ENCODE assay signal across 1 cellular context in the genomic region with DNA sequence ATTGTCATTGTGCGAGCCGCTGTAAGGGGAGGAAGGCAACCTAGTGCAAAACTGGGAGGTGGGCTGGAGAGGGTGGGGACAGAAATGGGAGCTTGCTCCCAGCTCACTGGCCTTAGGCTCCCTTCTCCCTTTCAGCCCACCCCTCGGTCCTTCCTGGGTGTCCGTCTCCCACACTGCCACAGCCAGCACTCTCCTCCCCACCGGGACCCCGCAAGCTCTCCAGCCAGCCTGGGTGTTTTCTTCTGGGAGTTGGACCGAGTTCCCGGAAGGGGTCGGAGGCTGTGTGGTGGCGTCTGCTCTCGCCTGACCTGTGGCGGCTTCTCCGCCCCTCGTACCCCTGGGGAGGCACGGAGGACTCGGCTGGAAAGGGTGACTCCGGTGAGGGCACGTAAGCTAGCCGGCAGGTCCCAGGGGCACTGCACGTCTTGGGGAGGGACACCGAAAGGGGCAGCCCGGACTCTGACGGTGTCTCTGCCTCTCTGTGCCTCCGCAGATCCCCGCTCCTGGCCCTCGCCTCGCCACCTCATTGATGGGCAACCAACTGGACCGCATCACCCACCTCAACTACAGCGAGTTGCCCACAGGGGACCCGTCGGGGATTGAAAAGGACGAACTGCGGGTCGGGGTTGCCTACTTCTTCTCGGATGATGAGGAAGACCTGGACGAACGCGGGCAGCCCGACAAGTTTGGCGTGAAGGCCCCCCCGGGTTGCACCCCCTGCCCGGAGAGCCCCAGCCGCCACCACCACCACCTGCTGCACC.
TF ChIP-seq lines count a peak whose summit lies in the region.

No MANE protein-coding gene starts in this region.

TF ChIP-seq in SK-N-SH, 30 proteins besides CTCF, POLR2A, EP300 and RAD21 (continued from another document):
- TF ChIP-seq, protein P1, sequence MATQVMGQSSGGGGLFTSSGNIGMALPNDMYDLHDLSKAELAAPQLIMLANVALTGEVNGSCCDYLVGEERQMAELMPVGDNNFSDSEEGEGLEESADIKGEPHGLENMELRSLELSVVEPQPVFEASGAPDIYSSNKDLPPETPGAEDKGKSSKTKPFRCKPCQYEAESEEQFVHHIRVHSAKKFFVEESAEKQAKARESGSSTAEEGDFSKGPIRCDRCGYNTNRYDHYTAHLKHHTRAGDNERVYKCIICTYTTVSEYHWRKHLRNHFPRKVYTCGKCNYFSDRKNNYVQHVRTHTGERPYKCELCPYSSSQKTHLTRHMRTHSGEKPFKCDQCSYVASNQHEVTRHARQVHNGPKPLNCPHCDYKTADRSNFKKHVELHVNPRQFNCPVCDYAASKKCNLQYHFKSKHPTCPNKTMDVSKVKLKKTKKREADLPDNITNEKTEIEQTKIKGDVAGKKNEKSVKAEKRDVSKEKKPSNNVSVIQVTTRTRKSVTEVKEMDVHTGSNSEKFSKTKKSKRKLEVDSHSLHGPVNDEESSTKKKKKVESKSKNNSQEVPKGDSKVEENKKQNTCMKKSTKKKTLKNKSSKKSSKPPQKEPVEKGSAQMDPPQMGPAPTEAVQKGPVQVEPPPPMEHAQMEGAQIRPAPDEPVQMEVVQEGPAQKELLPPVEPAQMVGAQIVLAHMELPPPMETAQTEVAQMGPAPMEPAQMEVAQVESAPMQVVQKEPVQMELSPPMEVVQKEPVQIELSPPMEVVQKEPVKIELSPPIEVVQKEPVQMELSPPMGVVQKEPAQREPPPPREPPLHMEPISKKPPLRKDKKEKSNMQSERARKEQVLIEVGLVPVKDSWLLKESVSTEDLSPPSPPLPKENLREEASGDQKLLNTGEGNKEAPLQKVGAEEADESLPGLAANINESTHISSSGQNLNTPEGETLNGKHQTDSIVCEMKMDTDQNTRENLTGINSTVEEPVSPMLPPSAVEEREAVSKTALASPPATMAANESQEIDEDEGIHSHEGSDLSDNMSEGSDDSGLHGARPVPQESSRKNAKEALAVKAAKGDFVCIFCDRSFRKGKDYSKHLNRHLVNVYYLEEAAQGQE (IDR thresholded peaks at IDR 0.05; ENCODE audit: low read depth, low read length) = no peak
- no peak for TF ChIP-seq GABPA (IDR thresholded peaks at IDR 0.05; ENCODE audit: low read depth)
- TF ChIP-seq, protein P2, sequence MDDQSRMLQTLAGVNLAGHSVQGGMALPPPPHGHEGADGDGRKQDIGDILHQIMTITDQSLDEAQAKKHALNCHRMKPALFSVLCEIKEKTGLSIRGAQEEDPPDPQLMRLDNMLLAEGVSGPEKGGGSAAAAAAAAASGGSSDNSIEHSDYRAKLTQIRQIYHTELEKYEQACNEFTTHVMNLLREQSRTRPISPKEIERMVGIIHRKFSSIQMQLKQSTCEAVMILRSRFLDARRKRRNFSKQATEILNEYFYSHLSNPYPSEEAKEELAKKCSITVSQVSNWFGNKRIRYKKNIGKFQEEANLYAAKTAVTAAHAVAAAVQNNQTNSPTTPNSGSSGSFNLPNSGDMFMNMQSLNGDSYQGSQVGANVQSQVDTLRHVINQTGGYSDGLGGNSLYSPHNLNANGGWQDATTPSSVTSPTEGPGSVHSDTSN (IDR thresholded peaks at IDR 0.05) = no peak
